34 cellular contexts compared by ENCODE assay signal in the genomic region with DNA sequence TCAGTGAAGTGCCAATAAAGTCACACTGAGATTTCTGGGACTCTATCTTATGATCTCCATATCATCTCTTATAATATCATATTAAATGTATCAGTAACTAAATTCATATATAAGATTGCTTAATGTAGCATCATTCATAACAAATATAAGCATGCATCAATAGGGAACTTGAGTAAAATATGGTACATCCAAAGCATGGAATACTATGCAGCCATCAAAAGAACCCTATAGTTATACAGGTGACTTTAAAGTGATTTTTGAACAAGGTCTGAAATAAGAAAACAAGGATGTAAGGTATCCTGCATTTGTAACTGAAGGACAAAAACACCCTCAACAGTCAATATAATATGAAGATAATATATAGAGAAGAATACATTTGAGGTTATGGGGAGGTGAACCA.
"Had no signal": no experiment of that assay in that cellular context is flagged by ENCODE, and none has a peak within 500 bp of the region (broad histone marks: within the 10 kb centered on the region; RNA-seq: fewer than 3 reads in every experiment).

No MANE protein-coding gene starts in this region.

- H3K4me3 ChIP-seq: ascending aorta, cardiac muscle cell had no signal

- H3K27me3 ChIP-seq: ascending aorta, cardiac muscle cell had no signal

- FAIRE-seq: bronchial epithelial cell, TTC549 had no signal

- H3K27ac ChIP-seq: ascending aorta, cardiac muscle cell, VCaP had no signal

- ATAC-seq: activated CD8-positive, alpha-beta T cell treated with anti-CD3 and anti-CD28 coated beads for 36 hours; activated naive CD4-positive, alpha-beta T cell treated with anti-CD3 and anti-CD28 coated beads, Interleukin-2, amount 50 U/mL, for 72 hours; activated naive CD8-positive, alpha-beta T cell treated with anti-CD3 and anti-CD28 coated beads, Interleukin-2, amount 50 U/mL, for 24 hours; activated T-cell treated with anti-CD3 and anti-CD28 coated beads, Interleukin-2, amount 50 U/mL, for 4 hours; activated T-cell treated with anti-CD3 and anti-CD28 coated beads, Interleukin-2, amount 50 U/mL, for 72 hours; activated T-helper 17 cell treated with anti-CD3 and anti-CD28 coated beads, Interleukin-2, amount 50 U/mL, for 72 hours had no signal

- H3K4me1 ChIP-seq: ascending aorta had no signal

- H3K9me3 ChIP-seq: ascending aorta had no signal

- DNase-seq: activated B cell treated with CpG ODN at 0.5 μM for 24 hours; activated CD4-positive, alpha-beta memory T cell treated with anti-CD3 and anti-CD28 coated beads for 36 hours; activated CD4-positive, alpha-beta T cell treated with anti-CD3 and anti-CD28 coated beads for 4 hours; activated CD4-positive, alpha-beta T cell treated with anti-CD3 and anti-CD28 coated beads, Interleukin-2, amount 10 ng/mL, durations not matched to agents 24 days and 14 days; activated CD4-positive, alpha-beta T cell treated with anti-CD3 and anti-CD28 coated beads, Interleukin-2, amount 50 U/mL, for 1 hour; activated CD4-positive, alpha-beta T cell treated with anti-CD3 and anti-CD28 coated beads, Interleukin-2, amount 50 U/mL, for 4 hours; activated CD4-positive, CD25-positive, alpha-beta regulatory T cell treated with anti-CD3 and anti-CD28 coated beads, Interleukin-2, amount 50 U/mL, for 72 hours; activated CD8-positive, alpha-beta memory T cell treated with anti-CD3 and anti-CD28 coated beads, Interleukin-2, amount 50 U/mL, for 4 hours; activated CD8-positive, alpha-beta T cell treated with anti-CD3 and anti-CD28 coated beads for 36 hours; activated effector memory CD4-positive, alpha-beta T cell treated with anti-CD3 and anti-CD28 coated beads, Interleukin-2, amount 50 U/mL, for 16 hours; activated gamma-delta T cell treated with Interleukin-2 at 50 U/mL for 16 hours; activated naive CD4-positive, alpha-beta T cell; activated naive CD4-positive, alpha-beta T cell treated with anti-CD3 and anti-CD28 coated beads for 36 hours; activated naive CD4-positive, alpha-beta T cell treated with anti-CD3 and anti-CD28 coated beads, Interleukin-2, amount 50 U/mL, for 16 hours; activated naive CD8-positive, alpha-beta T cell treated with anti-CD3 and anti-CD28 coated beads, Interleukin-2, amount 10 ng/mL, durations not matched to agents 7 days and 5 days; activated naive CD8-positive, alpha-beta T cell treated with anti-CD3 and anti-CD28 coated beads, Interleukin-2, amount 50 U/mL, for 24 hours; activated T-cell treated with anti-CD3 and anti-CD28 coated beads for 4 hours; activated T-cell treated with anti-CD3 and anti-CD28 coated beads, Interleukin-2, amount 50 U/mL, for 1 hour; activated T-cell treated with anti-CD3 and anti-CD28 coated beads, Interleukin-2, amount 50 U/mL, for 4 hours; activated T-cell treated with anti-CD3 and anti-CD28 coated beads, Interleukin-2, amount 50 U/mL, for 72 hours; amygdala; anterior cingulate cortex; caudate nucleus; cerebellar nuclear complex; T-helper 1 cell; T-helper 2 cell; T-helper 9 cell had no signal
